26 cellular contexts compared by ENCODE assay signal in genomic region chrX:150779367-150779766, GRCh38.
"Had no signal": no experiment of that assay in that cellular context is flagged by ENCODE, and none has a peak within 500 bp of the region (broad histone marks: within the 10 kb centered on the region; RNA-seq: fewer than 3 reads in every experiment).

No MANE protein-coding gene starts in this region.

- H3K4me3 ChIP-seq: ascending aorta, body of pancreas, Peyer's patch, SJSA1 had no signal

- H3K27ac ChIP-seq: ascending aorta, body of pancreas, Peyer's patch, RWPE1, SJSA1 had no signal

- ATAC-seq: activated naive CD4-positive, alpha-beta T cell treated with anti-CD3 and anti-CD28 coated beads, Interleukin-2, amount 50 U/mL, for 72 hours; activated naive CD8-positive, alpha-beta T cell treated with anti-CD3 and anti-CD28 coated beads, Interleukin-2, amount 50 U/mL, for 24 hours; activated T-cell treated with anti-CD3 and anti-CD28 coated beads, Interleukin-2, amount 50 U/mL, for 4 hours; body of pancreas; SK-N-SH treated with all-trans-retinoic acid at 6 μM for 48 hours; WTC11 had no signal

- H3K9me3 ChIP-seq: ascending aorta, body of pancreas, Peyer's patch, SJSA1 had no signal

- DNase-seq: activated CD4-positive, alpha-beta T cell treated with anti-CD3 and anti-CD28 coated beads for 48 hours; activated CD4-positive, alpha-beta T cell treated with anti-CD3 and anti-CD28 coated beads, Interleukin-2, amount 50 U/mL, for 4 hours; activated CD4-positive, CD25-positive, alpha-beta regulatory T cell treated with anti-CD3 and anti-CD28 coated beads, Interleukin-2, amount 50 U/mL, for 72 hours; activated effector memory CD4-positive, alpha-beta T cell treated with anti-CD3 and anti-CD28 coated beads, Interleukin-2, amount 50 U/mL, for 16 hours; activated naive CD4-positive, alpha-beta T cell treated with Interleukin-2 at 50 U/mL for 16 hours; activated naive CD8-positive, alpha-beta T cell treated with anti-CD3 and anti-CD28 coated beads, Interleukin-2, amount 50 U/mL, for 24 hours; activated T-cell treated with anti-CD3 and anti-CD28 coated beads, Interleukin-2, amount 50 U/mL, for 4 hours; amniotic stem cell; body of pancreas; central memory CD4-positive, alpha-beta T cell; KBM-7; NCI-H1105 treated with DMSO at 0.1 percent for 48 hours; NCI-H1436 treated with DMSO at 0.1 percent for 48 hours; NCI-H187; NCI-H2081; NCI-H510A treated with DMSO at 0.1 percent for 48 hours; NCI-H69; Peyer's patch; Right ventricle myocardium superior; SW 1271 had no signal

- H3K4me1 ChIP-seq: ascending aorta, body of pancreas, Peyer's patch, SJSA1 had no signal

- H3K27me3 ChIP-seq: ascending aorta, body of pancreas, Peyer's patch, SJSA1 had no signal

- H3K36me3 ChIP-seq: Peyer's patch, SJSA1 had no signal
